12 cellular contexts compared by ENCODE assay signal in the genomic region with DNA sequence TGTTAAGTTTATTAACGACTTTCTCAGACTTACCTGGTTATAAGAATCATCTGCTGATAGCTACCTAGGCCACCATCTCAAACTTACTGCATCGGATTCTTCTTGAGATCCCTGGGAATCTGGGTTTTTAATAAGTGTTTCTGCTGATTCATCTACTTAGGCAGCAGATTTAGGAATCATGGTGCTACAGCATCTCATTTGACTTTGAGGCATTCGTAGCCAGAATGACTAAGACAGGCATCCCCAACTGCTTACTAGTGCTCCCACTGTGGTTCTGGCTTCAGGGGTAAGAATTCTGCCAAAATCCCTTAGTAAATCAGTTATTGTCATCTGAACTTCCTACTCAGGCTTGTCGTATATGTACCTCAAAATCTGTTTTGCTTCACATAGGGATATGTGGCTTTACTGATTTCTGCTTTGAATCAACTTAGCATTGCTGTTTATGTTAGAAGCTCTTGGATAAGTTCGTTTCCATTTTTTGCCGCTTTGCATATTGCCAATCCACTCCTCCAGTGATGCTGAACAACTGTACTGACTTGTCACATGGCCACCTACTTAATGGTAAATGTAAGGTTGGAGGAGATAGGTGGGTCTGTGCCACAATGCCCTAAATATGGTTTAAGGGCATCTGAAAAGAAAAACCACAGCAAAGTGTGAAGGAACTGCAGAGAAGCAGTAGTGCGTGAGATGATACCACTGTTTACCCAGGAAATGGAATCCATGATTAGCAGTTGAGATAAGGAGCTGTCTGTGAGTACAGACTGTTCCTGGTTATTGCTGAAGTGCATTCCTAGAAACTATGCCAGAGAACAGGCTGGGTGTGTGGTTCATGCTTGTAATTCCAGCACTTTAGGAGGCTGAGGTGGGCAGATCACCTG.
DNase-seq lines count a peak whose midpoint lies in the region; ATAC-seq and TF ChIP-seq lines count a peak whose summit lies in the region.
"Had no signal": no experiment of that assay in that cellular context is flagged by ENCODE, and none has a peak within 500 bp of the region (broad histone marks: within the 10 kb centered on the region; RNA-seq: fewer than 3 reads in every experiment).

No MANE protein-coding gene starts in this region.

- H3K9me3 Mint-ChIP-seq in HFFc6 (no peaks in the 10 kb centered on the region), memory B cell (no peaks in the 10 kb centered on the region)

- no peaks in the 10 kb centered on the region for H3K9me2 ChIP-seq in MM.1S (replicated peaks; ENCODE audit: insufficient read depth, low read length)

- ATAC-seq in memory B cell (ENCODE audit: low read depth) (peak; percentile 34), HG03039 (IDR thresholded peaks at IDR 0.05; ENCODE audit: unreplicated experiment) (no peak)

- H3K4me2 ChIP-seq in MM.1S (ENCODE audit: low read depth, low read length): no peak overlapping the region

- H3K79me2 ChIP-seq in MM.1S (ENCODE audit: low read length): no peaks in the 10 kb centered on the region

- H3K27me3 ChIP-seq in MM.1S (replicated peaks; ENCODE audit: insufficient read depth, low read length): no peaks in the 10 kb centered on the region
- H3K27me3 ChIP-seq: esophagus muscularis mucosa, ovary had no signal

- H3F3A ChIP-seq in MM.1S (ENCODE audit: insufficient read depth, low read length): peaks cover 7% of the 10 kb centered on the region; the same call in 1 of the 2 replicates

- H2AFZ ChIP-seq in MM.1S (ENCODE audit: low read length): no peak overlapping the region

- H3K4me1 ChIP-seq in MM.1S (ENCODE audit: low read length): no peaks in the 10 kb centered on the region

- H3K4me3 ChIP-seq in AG10803 (ENCODE audit: low read length) (no peak overlapping the region), astrocyte of the cerebellum (ENCODE audit: low read depth, low read length) (no peak overlapping the region), MM.1S (ENCODE audit: low read length) (no peak overlapping the region)
- H3K4me3 ChIP-seq: esophagus muscularis mucosa, GM12878, ovary had no signal

- peaks cover 23% of the 10 kb centered on the region for H3K4me1 Mint-ChIP-seq in HFFc6 (ENCODE audit: low read depth)
- H3K4me1 Mint-ChIP-seq in memory B cell: peaks cover 8% of the 10 kb centered on the region

- no peaks in the 10 kb centered on the region for H3K9me3 ChIP-seq in MM.1S (replicated peaks; ENCODE audit: insufficient read depth, low read length)
- H3K9me3 ChIP-seq: esophagus muscularis mucosa, ovary had no signal

- H4K20me1 ChIP-seq in MM.1S (ENCODE audit: insufficient read depth, low read length): no peaks in the 10 kb centered on the region

- H3K9ac ChIP-seq in MM.1S (ENCODE audit: low read length): no peak overlapping the region

- H3K27ac Mint-ChIP-seq in HFFc6: peak overlapping the region; percentile 68
- peak overlapping the region; percentile 55 for H3K27ac Mint-ChIP-seq in memory B cell

- in situ Hi-C loops in astrocyte of the cerebellum (cut with HindIII; ENCODE audit: low sequenced_read_pairs): no loop called here

- peak; percentile 72 for DNase-seq in AG10803 (ENCODE audit: low read depth)
- DNase-seq in HFFc6: peak; percentile 83
- DNase-seq in astrocyte of the cerebellum (ENCODE audit: low read depth): peak; percentile 75
- DNase-seq in memory B cell (ENCODE audit: low spot score in 2 of 2): no peak
- DNase-seq in MM.1S: no peak
- no peak for DNase-seq in NCI-H146 (lab: John Stamatoyannopoulos, UW)
- DNase-seq in HuH-7 (ENCODE audit: low spot score): no peak
- DNase-seq: activated CD4-positive, alpha-beta T cell treated with anti-CD3 and anti-CD28 coated beads, Interleukin-2, amount 50 U/mL, for 48 hours; ovary had no signal

- H3K27me3 Mint-ChIP-seq in HFFc6 (ENCODE audit: insufficient read depth) (no peaks in the 10 kb centered on the region), memory B cell (no peaks in the 10 kb centered on the region)

- H3K36me3 ChIP-seq in MM.1S (replicated peaks; ENCODE audit: insufficient read depth, low read length): no peaks in the 10 kb centered on the region; the same call in none of the 2 replicates
- H3K36me3 ChIP-seq: ovary had no signal

- TF ChIP-seq CTCF in AG10803 (conservative IDR thresholded peaks at IDR 0.05; ENCODE audit: low read length) (no peak), HFFc6 (IDR thresholded peaks at IDR 0.05) (no peak), astrocyte of the cerebellum (IDR thresholded peaks at IDR 0.05; ENCODE audit: low read depth, low read length, missing control alignments) (no peak), MM.1S (IDR thresholded peaks at IDR 0.05; ENCODE audit: low read length) (no peak)

- H3K4me3 Mint-ChIP-seq in HFFc6: peak overlapping the region; percentile 29
- no peak overlapping the region for H3K4me3 Mint-ChIP-seq in memory B cell

- no peak overlapping the region for H3K27ac ChIP-seq in MM.1S (ENCODE audit: low read length)
- H3K27ac ChIP-seq: esophagus muscularis mucosa, ovary had no signal

- H3K36me3 Mint-ChIP-seq in HFFc6 (ENCODE audit: low read depth) (peaks cover 24% of the 10 kb centered on the region), memory B cell (peaks cover 6% of the 10 kb centered on the region)

Comparison
In these comparisons a context has a peak if more than half of its experiments do, and no peak if none do; other contexts are left out.
1. DNase-seq: peak in AG10803 (single experiment), HFFc6 (single experiment) and astrocyte of the cerebellum (single experiment); none in memory B cell (0 of 2), MM.1S (single experiment), NCI-H146 (single experiment) and HuH-7 (single experiment).